Comparison of ENCODE assay signal across 9 cellular contexts in genomic region chr5:157540707-157541451, GRCh38. TPM values are rescaled to one million over a fixed set of nuclear protein-coding genes. Genes with fewer than 3 reads are reported as not detected.
A peak's percentile ranks its signal among the peaks of the same experiment; 100 is the strongest.
DNase-seq lines count a peak whose midpoint lies in the region; ATAC-seq, FAIRE-seq and TF ChIP-seq lines count a peak whose summit lies in the region.
"Had no signal": no experiment of that assay in that cellular context is flagged by ENCODE, and none has a peak within 500 bp of the region (broad histone marks: within the 10 kb centered on the region; RNA-seq: fewer than 3 reads in every experiment).

No MANE protein-coding gene starts in this region.

- no peak for TF ChIP-seq RAD21 in HepG2 (CRISPR knock-in tag; IDR thresholded peaks at IDR 0.05)

- in situ Hi-C loops in HepG2 (cut with HindIII; ENCODE audit: extremely low pct_ligation_motif_present, low pct_unique_long_range_greater_than_20kb), result no loop called here

- intact Hi-C loops in HepG2 (cut with micrococcal nuclease; ENCODE audit: unreplicated experiment), result no loop called here

- H3K4me2 ChIP-seq in HepG2 (ENCODE audit: low read depth, low read length), result peak overlapping the region; percentile 20; the same call in 1 of the 2 replicates

- peak; percentile 38 for ATAC-seq in HepG2
- peak; percentile 90 for ATAC-seq in stimulated activated naive CD8-positive, alpha-beta T cell treated with anti-CD3 and anti-CD28 coated beads, Interleukin-15, Interleukin-2, amounts not matched to agents 100 U/mL and 50 U/mL, for 24 hours

- POLR2A ChIA-PET in HepG2 (lab: Yijun Ruan, JAX), result no interaction called here

- CTCF ChIA-PET in HepG2 (lab: Yijun Ruan, JAX; ENCODE audit: low intra/inter-chr PET ratio, low total read pairs), result no interaction called here

- TF ChIP-seq CTCF in HepG2 (CRISPR knock-in tag; IDR thresholded peaks at IDR 0.05), result no peak

- peak overlapping the region; percentile 51 for H3K27ac ChIP-seq in adipose tissue (ENCODE audit: low read depth, low read length)
- no peak overlapping the region for H3K27ac ChIP-seq in HepG2 (ENCODE audit: extremely low read length, insufficient read depth, low read length)

- no peaks in the 10 kb centered on the region for H4K20me1 ChIP-seq in HepG2 (ENCODE audit: insufficient read depth, low read length)

- no peak overlapping the region for H3K4me3 ChIP-seq in HepG2 (replicated peaks in 1 of 3; ENCODE audit: insufficient read depth in 1 of 3, low read depth in 2 of 3, low read length in 3 of 3)

- peak; percentile 92 for FAIRE-seq in GM12891 (lab: Jason Lieb, UNC)
- FAIRE-seq in H54 (lab: Jason Lieb, UNC), result no peak
- FAIRE-seq in HepG2 (lab: Jason Lieb, UNC), result no peak

- no peak overlapping the region for H2AFZ ChIP-seq in HepG2 (ENCODE audit: low read length)

- DNase-seq in GM12891 (ENCODE audit: insufficient read length, low spot score) (peak; percentile 47), H54 (ENCODE audit: insufficient read length, low spot score) (peak; percentile 47), OCI-M1 (lab: John Stamatoyannopoulos, UW) (peak; percentile 7), HepG2 (ENCODE audit: low spot score) (no peak), GOT3 (lab: John Stamatoyannopoulos, UW) (no peak), DMS153 treated with DMSO at 0.1 percent for 48 hours (lab: John Stamatoyannopoulos, UW; ENCODE audit: unreplicated experiment) (no peak)
- peak; percentile 39 for DNase-seq in stimulated activated naive CD8-positive, alpha-beta T cell treated with anti-CD3 and anti-CD28 coated beads, Interleukin-15, Interleukin-2, amounts not matched to agents 100 U/mL and 50 U/mL, for 24 hours
- DNase-seq: naive thymus-derived CD8-positive, alpha-beta T cell had no signal

- TF ChIP-seq EP300 in HepG2 (IDR thresholded peaks at IDR 0.05; ENCODE audit: low read depth in 2 of 2, low read length in 2 of 2) (no peak), HepG2 (CRISPR knock-in tag; IDR thresholded peaks at IDR 0.05; ENCODE audit: borderline replicate concordance) (no peak)

- no peaks in the 10 kb centered on the region for H3K9me3 ChIP-seq in HepG2 (ENCODE audit: low read length)

- WGBS in adipose tissue, 3 donors, result 35 to 67% (median 40%) methylated on average over 11 of the region's 11 CpGs
- 33% methylated on average over 9 of the region's 11 CpGs for WGBS in HepG2 (ENCODE audit: low lambda C conversion rate)

- no peaks in the 10 kb centered on the region for H3K4me1 ChIP-seq in HepG2 (ENCODE audit: insufficient read depth, low read length)

- H3K27me3 ChIP-seq in HepG2 (ENCODE audit: control insufficient read depth in 1 of 2, insufficient read depth in 2 of 2, low read length in 2 of 2), result no peaks in the 10 kb centered on the region

- TF ChIP-seq POLR2A in GM12891 (IDR thresholded peaks at IDR 0.05; ENCODE audit: low read depth, low read length), result no peak
- TF ChIP-seq POLR2A in H54 (IDR thresholded peaks at IDR 0.05; ENCODE audit: low read depth, low read length), result no peak
- TF ChIP-seq POLR2A in HepG2 (IDR thresholded peaks at IDR 0.05; ENCODE audit: insufficient read depth in 1 of 2, low read depth in 2 of 2, low read length in 2 of 2), result no peak

- H3K79me2 ChIP-seq in HepG2 (ENCODE audit: insufficient read depth, low read length), result no peaks in the 10 kb centered on the region

- no peaks in the 10 kb centered on the region for H3K36me3 ChIP-seq in HepG2 (replicated peaks in 1 of 2; ENCODE audit: control insufficient read depth in 1 of 2, insufficient read depth in 2 of 2, low read length in 2 of 2)

- BruUV-seq in HepG2 (replicated peaks; lab: Mats Ljungman, UMichigan), result no TSS peak

- no peak overlapping the region for H3K9ac ChIP-seq in HepG2 (ENCODE audit: insufficient read depth, low read depth, low read length)

TF ChIP-seq in GM12891, 5 proteins besides CTCF, POLR2A, EP300 and RAD21:
- TF ChIP-seq SPI1 (IDR thresholded peaks at IDR 0.05; ENCODE audit: low read depth, low read length), result no peak
- peak; percentile 40; the same call in 1 of the 2 replicates for TF ChIP-seq POLR2AphosphoS5 (IDR thresholded peaks at IDR 0.05; ENCODE audit: low read depth, low read length)
- no peak for TF ChIP-seq PAX5 (IDR thresholded peaks at IDR 0.05; ENCODE audit: insufficient read depth, low read length, severe bottlenecking)
- TF ChIP-seq TAF1 (IDR thresholded peaks at IDR 0.05; ENCODE audit: low read depth, low read length), result no peak
- TF ChIP-seq POU2F2 (IDR thresholded peaks at IDR 0.05; ENCODE audit: low read depth, low read length), result peak; percentile 96

TF ChIP-seq in HepG2, 621 proteins besides CTCF, POLR2A, EP300 and RAD21:
- no peak for TF ChIP-seq ZNF777 (CRISPR knock-in tag; IDR thresholded peaks at IDR 0.05)
- TF ChIP-seq PAWR (CRISPR knock-in tag; IDR thresholded peaks at IDR 0.05; ENCODE audit: borderline replicate concordance), result no peak
- TF ChIP-seq NFE2 (CRISPR knock-in tag; IDR thresholded peaks at IDR 0.05), result no peak
- TF ChIP-seq NFKBIZ (CRISPR knock-in tag; IDR thresholded peaks at IDR 0.05), result no peak
- no peak for TF ChIP-seq STAT5B (CRISPR knock-in tag; IDR thresholded peaks at IDR 0.05)
- TF ChIP-seq MIER2 (CRISPR knock-in tag; IDR thresholded peaks at IDR 0.05), result no peak
- TF ChIP-seq ATF4 (CRISPR knock-in tag; IDR thresholded peaks at IDR 0.05), result no peak
- TF ChIP-seq ZNF382 (CRISPR knock-in tag; IDR thresholded peaks at IDR 0.05; ENCODE audit: borderline replicate concordance), result no peak
- TF ChIP-seq ADNP (CRISPR knock-in tag; IDR thresholded peaks at IDR 0.05), result no peak
- TF ChIP-seq ZNF180 (CRISPR knock-in tag; IDR thresholded peaks at IDR 0.05; ENCODE audit: borderline replicate concordance, low read depth), result no peak
- no peak for TF ChIP-seq ZNF639 (CRISPR knock-in tag; conservative IDR thresholded peaks at IDR 0.05)
- TF ChIP-seq NFYC (CRISPR knock-in tag; IDR thresholded peaks at IDR 0.05), result no peak
- TF ChIP-seq ARID3A (IDR thresholded peaks at IDR 0.05; ENCODE audit: low read depth, low read length), result no peak

RNA-seq across cellular contexts. Expression of gene ADAM19, which starts 34.7 kb away (rescaled TPM):
- 8.8 TPM for polyA plus RNA-seq in GM12891 (2012; ENCODE audit: low read depth, missing spikeins)
- polyA plus RNA-seq in adipose tissue (1 to 10 TPM in 2 of 3 donors, under 1 TPM in 1; 0.60 to 4.9 (median 2.5) TPM), HepG2 (2011; rRNA removed) (0.61 and 0.74 TPM in 2 replicates)
- total RNA-seq in HepG2 (2016; rRNA removed; fragmentation: Illumina TruSeq; extraction: Trizol), result 0.24 and 0.38 TPM in 2 replicates
- 0.18 TPM in 1 of 2 replicates, not detected in the other for total RNA-seq in HepG2 (2016; cell fraction: cytosol; rRNA removed; fragmentation: Illumina TruSeq; extraction: Trizol; ENCODE audit: low read depth)
- 0.13 and 0.28 TPM in 2 replicates for total RNA-seq in HepG2 (2016; cell fraction: insoluble cytoplasmic fraction; rRNA removed; fragmentation: Illumina TruSeq; extraction: Trizol)
- total RNA-seq in HepG2 (2016; cell fraction: membrane; rRNA removed; fragmentation: Illumina TruSeq; extraction: Trizol), result 0.15 and 0.17 TPM in 2 replicates
- 0.41 and 0.50 TPM in 2 replicates for total RNA-seq in HepG2 (2016; cell fraction: nucleus; rRNA removed; fragmentation: Illumina TruSeq; extraction: Trizol)
- polyA plus RNA-seq in HepG2 (2011; cell fraction: cytosol; rRNA removed), result 0.31 and 0.35 TPM in 2 replicates
- polyA plus RNA-seq in HepG2 (2011; cell fraction: nucleus; rRNA removed), result 1.1 and 1.4 TPM in 2 replicates
- polyA plus RNA-seq in HepG2 (2012), result 0.21 and 0.23 TPM in 2 replicates
- 0.03 TPM in 1 of 2 replicates, not detected in the other for polyA plus RNA-seq in HepG2 (2016; cell fraction: cytosol; fragmentation: Illumina TruSeq; extraction: Trizol; ENCODE audit: low read depth)
- polyA plus RNA-seq in HepG2 (2016; cell fraction: insoluble cytoplasmic fraction; fragmentation: Illumina TruSeq; extraction: Trizol; ENCODE audit: low read depth), result 0.03 and 0.07 TPM in 2 replicates
- polyA plus RNA-seq in HepG2 (2016; cell fraction: membrane; fragmentation: Illumina TruSeq; extraction: Trizol; ENCODE audit: low read depth), result 0.12 TPM in 1 of 2 replicates, not detected in the other
- polyA plus RNA-seq in HepG2 (2016; cell fraction: nucleus; fragmentation: Illumina TruSeq; extraction: Trizol; ENCODE audit: insufficient read depth, low read depth), result 0.52 and 0.73 TPM in 2 replicates
- 0.12 and 1.3 TPM in 2 replicates for polyA minus RNA-seq in HepG2 (2011; rRNA and poly(A)+ RNA removed; ENCODE audit: low replicate concordance)
- polyA minus RNA-seq in HepG2 (2011; cell fraction: cytosol; rRNA and poly(A)+ RNA removed), result 0.53 and 0.69 TPM in 2 replicates
- polyA minus RNA-seq in HepG2 (2011; cell fraction: nucleus; rRNA and poly(A)+ RNA removed), result 0.77 and 0.87 TPM in 2 replicates

Comparison
In these comparisons a context has a peak if more than half of its experiments do, and no peak if none do; other contexts are left out.
1. DNase-seq: peak in GM12891 (single experiment), H54 (single experiment), OCI-M1 (single experiment) and stimulated activated naive CD8-positive, alpha-beta T cell treated with anti-CD3 and anti-CD28 coated beads, Interleukin-15, Interleukin-2, amounts not matched to agents 100 U/mL and 50 U/mL, for 24 hours (single experiment); none in HepG2 (single experiment), GOT3 (single experiment) and DMS153 treated with DMSO at 0.1 percent for 48 hours (single experiment).